25 cellular contexts compared by ENCODE assay signal in genomic region chr15:66663664-66664063, GRCh38. TPM values are rescaled to one million over a fixed set of nuclear protein-coding genes. Genes with fewer than 3 reads are reported as not detected.
"Had no signal": no experiment of that assay in that cellular context is flagged by ENCODE, and none has a peak within 500 bp of the region (broad histone marks: within the 10 kb centered on the region; RNA-seq: fewer than 3 reads in every experiment).

No MANE protein-coding gene starts in this region.

- H3K27ac ChIP-seq: coronary artery, dorsolateral prefrontal cortex, esophagus muscularis mucosa, foreskin keratinocyte, gastroesophageal sphincter, hepatocyte had no signal

- H3K4me1 ChIP-seq: foreskin keratinocyte, gastroesophageal sphincter had no signal

- H3K36me3 ChIP-seq: esophagus muscularis mucosa, gastroesophageal sphincter, heart left ventricle, lower lobe of right lung had no signal

- DNase-seq: dermis blood vessel endothelial cell; dorsolateral prefrontal cortex; effector CD4-positive, alpha-beta T cell; effector memory CD4-positive, alpha-beta T cell; foreskin keratinocyte; heart left ventricle; hypothalamus; immature natural killer cell; islet precursor cell; kidney; kidney glomerular epithelial cell; left colon; left ventricle myocardium superior; lower lobe of right lung; mesenchymal stem cell; mucosa of descending colon; naive B cell had no signal

- H2AFZ ChIP-seq: hepatocyte had no signal

- ATAC-seq: foreskin keratinocyte, gastroesophageal sphincter, heart left ventricle, left colon, left lobe of liver, left ventricle myocardium superior, lower lobe of right lung, mucosa of descending colon had no signal

- H3K4me3 ChIP-seq: coronary artery, dorsolateral prefrontal cortex, esophagus muscularis mucosa, gastroesophageal sphincter, heart left ventricle, hepatocyte, lower lobe of right lung, mucosa of descending colon had no signal

- H3K4me2 ChIP-seq: hepatocyte had no signal

- H3K79me2 ChIP-seq: hepatocyte had no signal

- FAIRE-seq: colon, endothelial cell of umbilical vein, frontal cortex, kidney had no signal

- H3K27me3 ChIP-seq: dorsolateral prefrontal cortex, esophagus muscularis mucosa, foreskin keratinocyte, gastroesophageal sphincter, heart left ventricle, hepatocyte had no signal

- H3K9me3 ChIP-seq: lower lobe of right lung, mucosa of descending colon had no signal

RNA-seq across cellular contexts. Expression of gene SMAD6, which starts 38.4 kb away (rescaled TPM):
- total RNA-seq: foreskin keratinocyte had no signal
- polyA plus RNA-seq: immature natural killer cell had no signal
